11 cellular contexts compared by ENCODE assay signal in the genomic region with DNA sequence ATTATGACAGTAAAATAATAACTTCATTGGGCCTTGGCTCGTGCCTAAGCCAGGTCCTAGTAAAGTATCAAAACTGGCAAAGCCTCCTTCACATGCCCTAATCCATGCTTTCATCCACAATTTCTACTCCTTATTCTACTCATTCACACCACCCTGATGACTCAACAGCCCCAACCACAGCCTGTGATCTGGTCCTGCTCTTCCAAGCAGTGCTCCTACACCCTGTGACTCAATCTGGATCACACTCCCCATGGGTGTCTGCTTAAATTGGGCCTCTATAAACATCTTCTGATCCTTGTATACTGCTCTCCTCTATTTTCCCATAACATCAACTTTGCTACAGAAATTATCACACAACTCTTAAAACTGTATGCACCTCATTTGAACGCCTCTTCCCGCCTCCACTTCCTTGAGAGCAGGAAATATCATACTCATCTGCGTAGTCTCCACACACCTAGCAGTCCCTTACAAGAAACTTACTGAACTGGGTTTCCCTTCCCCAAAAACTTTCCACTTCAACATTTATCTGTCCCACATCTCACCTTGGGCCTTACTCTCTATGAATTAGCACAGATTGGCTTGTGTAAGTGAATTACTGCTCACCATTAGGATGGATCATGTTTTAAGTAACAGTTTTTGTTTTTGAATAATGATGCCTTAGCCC. TPM values are rescaled to one million over a fixed set of nuclear protein-coding genes. Genes with fewer than 3 reads are reported as not detected.
DNase-seq lines count a peak whose midpoint lies in the region; ATAC-seq and TF ChIP-seq lines count a peak whose summit lies in the region.
"Had no signal": no experiment of that assay in that cellular context is flagged by ENCODE, and none has a peak within 500 bp of the region (broad histone marks: within the 10 kb centered on the region; RNA-seq: fewer than 3 reads in every experiment).

No MANE protein-coding gene starts in this region.

- no peaks in the 10 kb centered on the region for H3K27me3 Mint-ChIP-seq in activated CD8-positive, alpha-beta T cell treated with anti-CD3 and anti-CD28 coated beads, Interleukin-2, amount 10 ng/mL, durations not matched to agents 7 days and 5 days (ENCODE audit: low read depth)
- H3K27me3 Mint-ChIP-seq: brain had no signal

- peaks cover 7% of the 10 kb centered on the region for H3K4me1 Mint-ChIP-seq in activated CD8-positive, alpha-beta T cell treated with anti-CD3 and anti-CD28 coated beads, Interleukin-2, amount 10 ng/mL, durations not matched to agents 7 days and 5 days (ENCODE audit: low read depth)
- H3K4me1 Mint-ChIP-seq: brain had no signal

- no peaks in the 10 kb centered on the region for H3K9me3 Mint-ChIP-seq in activated CD8-positive, alpha-beta T cell treated with anti-CD3 and anti-CD28 coated beads, Interleukin-2, amount 10 ng/mL, durations not matched to agents 7 days and 5 days (ENCODE audit: insufficient read depth)
- H3K9me3 Mint-ChIP-seq: brain had no signal

- no peak overlapping the region for H3K14ac ChIP-seq in mesenchymal stem cell (ENCODE audit: low read length in 2 of 2)

- H3K27ac Mint-ChIP-seq in activated CD8-positive, alpha-beta T cell treated with anti-CD3 and anti-CD28 coated beads, Interleukin-2, amount 10 ng/mL, durations not matched to agents 7 days and 5 days: peak overlapping the region; percentile 43

- 98% methylated on average over 4 of the region's 4 CpGs for WGBS in mesenchymal stem cell

- no peaks in the 10 kb centered on the region for H3K27me3 ChIP-seq in mesenchymal stem cell (ENCODE audit: control insufficient read depth in 1 of 2, insufficient read depth in 1 of 2, low read length in 2 of 2)
- no peaks in the 10 kb centered on the region for H3K27me3 ChIP-seq in tibial artery

- H3K27ac ChIP-seq in HEK293 (ENCODE audit: extremely low read depth, low read depth, low read length) (no peak overlapping the region), mesenchymal stem cell (ENCODE audit: low read length, poor library complexity, severe bottlenecking) (no peak overlapping the region), tibial artery (no peak overlapping the region)

- H3K4me3 ChIP-seq in HEK293 (ENCODE audit: low read depth, low read length) (no peak overlapping the region), mesenchymal stem cell (ENCODE audit: insufficient read depth in 1 of 2, low read depth in 1 of 2, low read length in 2 of 2) (no peak overlapping the region), tibial artery (no peak overlapping the region)

- H3K9ac ChIP-seq in mesenchymal stem cell (ENCODE audit: low read length): peak overlapping the region; percentile 18

- no peaks in the 10 kb centered on the region for H3K9me3 ChIP-seq in HEK293 (ENCODE audit: control insufficient read depth, insufficient read depth, low read depth, low read length)
- no peaks in the 10 kb centered on the region for H3K9me3 ChIP-seq in mesenchymal stem cell (ENCODE audit: control insufficient read depth, low read length)
- H3K9me3 ChIP-seq in tibial artery: no peaks in the 10 kb centered on the region

- H2BK12ac ChIP-seq in mesenchymal stem cell (ENCODE audit: low read length in 2 of 2): no peak overlapping the region

- H3K79me1 ChIP-seq in mesenchymal stem cell (replicated peaks; ENCODE audit: low read length, poor library complexity, severe bottlenecking): peaks cover 14% of the 10 kb centered on the region

- intact Hi-C loops in tibial artery (cut with DNase I; ENCODE audit: low total_unique reads): no loop called here

- H2BK5ac ChIP-seq in mesenchymal stem cell (ENCODE audit: low read depth, low read length, poor library complexity, severe bottlenecking): no peak overlapping the region

- no peak overlapping the region for H2BK15ac ChIP-seq in mesenchymal stem cell (ENCODE audit: low read depth, poor library complexity, severe bottlenecking)

- CTCF ChIA-PET in HEK293 (lab: Yijun Ruan, JAX): interaction anchor here (0.6 kb wide), 1 partner anchor 464 kb away, joined by 3 read pairs; no protein-coding TSS in a partner anchor
- CTCF ChIA-PET in activated CD8-positive, alpha-beta T cell treated with anti-CD3 and anti-CD28 coated beads, Interleukin-2, amount 10 ng/mL, durations not matched to agents 7 days and 5 days (lab: Charles Lee): interaction anchor here (0.7 kb wide), 1 partner anchor 8 kb away, joined by 3 read pairs; no protein-coding TSS in a partner anchor

- no peak overlapping the region for H4K91ac ChIP-seq in mesenchymal stem cell (ENCODE audit: low read length)

- TF ChIP-seq CTCF in HEK293 (tag by site-specific recombination; IDR thresholded peaks at IDR 0.05) (no peak), tibial artery (IDR thresholded peaks at IDR 0.05) (no peak)

- peak; percentile 56 for ATAC-seq in GM18499 (IDR thresholded peaks at IDR 0.05; ENCODE audit: insufficient read depth, unreplicated experiment)
- ATAC-seq in activated CD8-positive, alpha-beta T cell treated with anti-CD3 and anti-CD28 coated beads, Interleukin-2, amount 10 ng/mL, durations not matched to agents 7 days and 5 days: no peak
- no peak for ATAC-seq in HG03175 (IDR thresholded peaks at IDR 0.05; ENCODE audit: unreplicated experiment)

- POLR2A ChIA-PET in HEK293 (lab: Yijun Ruan, JAX): no interaction called here
- POLR2A ChIA-PET in activated CD8-positive, alpha-beta T cell treated with anti-CD3 and anti-CD28 coated beads, Interleukin-2, amount 10 ng/mL, durations not matched to agents 7 days and 5 days (lab: Charles Lee): no interaction called here

- no peak for DNase-seq in activated CD8-positive, alpha-beta T cell treated with anti-CD3 and anti-CD28 coated beads, Interleukin-2, amount 10 ng/mL, durations not matched to agents 7 days and 5 days
- DNase-seq in mesenchymal stem cell (peak; percentile 45), NCI-H1092 treated with DMSO at 0.1 percent for 48 hours (lab: John Stamatoyannopoulos, UW) (no peak), NOMO-1 treated with DMSO at 0.1 percent for 48 hours (lab: John Stamatoyannopoulos, UW; ENCODE audit: unreplicated experiment) (no peak), tibial artery (no peak)
- DNase-seq: kidney, RPMI8226 had no signal

- H3K18ac ChIP-seq in mesenchymal stem cell (ENCODE audit: low read depth in 1 of 2, low read length in 2 of 2): no peak overlapping the region

- no peak overlapping the region for H3K23ac ChIP-seq in mesenchymal stem cell (ENCODE audit: low read length in 2 of 2)

- no peak overlapping the region for H3K4me3 Mint-ChIP-seq in activated CD8-positive, alpha-beta T cell treated with anti-CD3 and anti-CD28 coated beads, Interleukin-2, amount 10 ng/mL, durations not matched to agents 7 days and 5 days
- H3K4me3 Mint-ChIP-seq: brain had no signal

- H2AK5ac ChIP-seq in mesenchymal stem cell (ENCODE audit: low read length, severe bottlenecking): no peak overlapping the region

- H3K36me3 Mint-ChIP-seq in activated CD8-positive, alpha-beta T cell treated with anti-CD3 and anti-CD28 coated beads, Interleukin-2, amount 10 ng/mL, durations not matched to agents 7 days and 5 days (ENCODE audit: low read depth): peaks cover 49% of the 10 kb centered on the region

- H3K36me3 ChIP-seq in HEK293 (ENCODE audit: control insufficient read depth in 2 of 2, insufficient read depth in 1 of 2, low read length in 2 of 2): peaks cover 65 to 95% of the 10 kb centered on the region in 2 experiments
- H3K36me3 ChIP-seq in mesenchymal stem cell (ENCODE audit: control insufficient read depth in 1 of 2, insufficient read depth in 2 of 2, low read depth in 1 of 2, low read length in 2 of 2): peaks cover 6 to 91% of the 10 kb centered on the region in 2 experiments
- H3K36me3 ChIP-seq in tibial artery: peaks cover 60 to 91% (median 67%) of the 10 kb centered on the region in 3 donors

- H3K4me1 ChIP-seq in HEK293 (ENCODE audit: control insufficient read depth, insufficient read depth, low read length): no peaks in the 10 kb centered on the region
- no peaks in the 10 kb centered on the region for H3K4me1 ChIP-seq in mesenchymal stem cell (ENCODE audit: control insufficient read depth, insufficient read depth, low read depth, low read length)
- H3K4me1 ChIP-seq in tibial artery: no peaks in the 10 kb centered on the region

- H2AFZ ChIP-seq in mesenchymal stem cell (ENCODE audit: low read depth, low read length): no peak overlapping the region

- no peak overlapping the region for H2BK120ac ChIP-seq in mesenchymal stem cell (ENCODE audit: low read depth, low read length)

- no peak overlapping the region for H3K4ac ChIP-seq in mesenchymal stem cell (ENCODE audit: low read depth in 1 of 2, low read length in 2 of 2)

- no peak overlapping the region for H4K8ac ChIP-seq in mesenchymal stem cell (ENCODE audit: low read length)

- H3K4me2 ChIP-seq in mesenchymal stem cell (ENCODE audit: low read length, poor library complexity, severe bottlenecking): no peak overlapping the region

TF ChIP-seq in HEK293, 187 proteins besides CTCF, POLR2A, EP300 and RAD21:
- TF ChIP-seq, protein P1, sequence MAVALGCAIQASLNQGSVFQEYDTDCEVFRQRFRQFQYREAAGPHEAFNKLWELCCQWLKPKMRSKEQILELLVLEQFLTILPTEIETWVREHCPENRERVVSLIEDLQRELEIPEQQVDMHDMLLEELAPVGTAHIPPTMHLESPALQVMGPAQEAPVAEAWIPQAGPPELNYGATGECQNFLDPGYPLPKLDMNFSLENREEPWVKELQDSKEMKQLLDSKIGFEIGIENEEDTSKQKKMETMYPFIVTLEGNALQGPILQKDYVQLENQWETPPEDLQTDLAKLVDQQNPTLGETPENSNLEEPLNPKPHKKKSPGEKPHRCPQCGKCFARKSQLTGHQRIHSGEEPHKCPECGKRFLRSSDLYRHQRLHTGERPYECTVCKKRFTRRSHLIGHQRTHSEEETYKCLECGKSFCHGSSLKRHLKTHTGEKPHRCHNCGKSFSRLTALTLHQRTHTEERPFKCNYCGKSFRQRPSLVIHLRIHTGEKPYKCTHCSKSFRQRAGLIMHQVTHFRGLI (tag by site-specific recombination; IDR thresholded peaks at IDR 0.05): no peak
- TF ChIP-seq ZNF350 (tag by site-specific recombination; IDR thresholded peaks at IDR 0.05) (no peak), SP3 (tag by site-specific recombination; IDR thresholded peaks at IDR 0.05) (no peak), ZNF341 (tag by site-specific recombination; IDR thresholded peaks at IDR 0.05; ENCODE audit: low read depth) (peak; percentile 75)
TF ChIP-seq in HEK293: peak in this region for 1.

RNA-seq across cellular contexts. Expression of a gene that starts 15.9 kb away (rescaled TPM):
- total RNA-seq in activated CD8-positive, alpha-beta T cell treated with anti-CD3 and anti-CD28 coated beads, Interleukin-2, amount 10 ng/mL, durations not matched to agents 7 days and 5 days: 10 to 100 TPM; 42.1 to 55.7 TPM
- polyA plus RNA-seq in mesenchymal stem cell (2013, experiment 1 of 2): 14.5 TPM
- 14.1 TPM for polyA plus RNA-seq in mesenchymal stem cell (2013, experiment 2 of 2)

RNA-seq across cellular contexts. Expression of a gene that starts 25.6 kb away (rescaled TPM):
- total RNA-seq in activated CD8-positive, alpha-beta T cell treated with anti-CD3 and anti-CD28 coated beads, Interleukin-2, amount 10 ng/mL, durations not matched to agents 7 days and 5 days: under 1 TPM; 0.13 to 0.32 TPM
- 0.04 TPM for polyA plus RNA-seq in mesenchymal stem cell (2013, experiment 1 of 2)
- not detected for polyA plus RNA-seq in mesenchymal stem cell (2013, experiment 2 of 2)
- total RNA-seq: kidney had no signal
